11 cellular contexts compared by ENCODE assay signal in genomic region chrX:41481264-41482109, GRCh38. TPM values are rescaled to one million over a fixed set of nuclear protein-coding genes. Genes with fewer than 3 reads are reported as not detected.
DNase-seq lines count a peak whose midpoint lies in the region; ATAC-seq, FAIRE-seq and TF ChIP-seq lines count a peak whose summit lies in the region.
"Had no signal": no experiment of that assay in that cellular context is flagged by ENCODE, and none has a peak within 500 bp of the region (broad histone marks: within the 10 kb centered on the region; RNA-seq: fewer than 3 reads in every experiment).

No MANE protein-coding gene starts in this region.

- WGBS in sigmoid colon, 2 donors = 92 to 93% methylated on average over 6 of the region's 6 CpGs

- no peaks in the 10 kb centered on the region for H3K9me3 Mint-ChIP-seq in CD4-positive, alpha-beta T cell

- H3K36me3 ChIP-seq in WERI-Rb-1 (no peaks in the 10 kb centered on the region), sigmoid colon (no peaks in the 10 kb centered on the region)

- intact Hi-C loops in CD4-positive, alpha-beta T cell (cut with DNase I, micrococcal nuclease) = no loop called here
- intact Hi-C loops in sigmoid colon (cut with DNase I) = no loop called here

- H3K27ac Mint-ChIP-seq in CD4-positive, alpha-beta T cell = no peak overlapping the region

- no peak overlapping the region for H3K4me3 ChIP-seq in WERI-Rb-1 (ENCODE audit: low read depth, low read length)
- no peak overlapping the region for H3K4me3 ChIP-seq in sigmoid colon

- ATAC-seq in CD4-positive, alpha-beta T cell (ENCODE audit: poor library complexity) = no peak
- ATAC-seq in left lobe of liver (peak; percentile 67), GM18861 (IDR thresholded peaks at IDR 0.05; ENCODE audit: unreplicated experiment) (no peak)

- TF ChIP-seq POLR2A in H54 (IDR thresholded peaks at IDR 0.05; ENCODE audit: low read depth, low read length) (no peak), sigmoid colon (IDR thresholded peaks at IDR 0.05) (no peak)

- H3K36me3 Mint-ChIP-seq in CD4-positive, alpha-beta T cell (ENCODE audit: low read depth) = no peaks in the 10 kb centered on the region

- no peaks in the 10 kb centered on the region for H3K27me3 ChIP-seq in CD4-positive, alpha-beta T cell (ENCODE audit: control insufficient read depth, insufficient read depth, low read length)
- peaks cover 2% of the 10 kb centered on the region for H3K27me3 ChIP-seq in WERI-Rb-1 (ENCODE audit: insufficient read depth, low read depth, severe bottlenecking)
- H3K27me3 ChIP-seq in sigmoid colon = no peaks in the 10 kb centered on the region

- no peak for DNase-seq in CD4-positive, alpha-beta T cell
- peak; percentile 5 for DNase-seq in H54 (ENCODE audit: insufficient read length, low spot score)
- DNase-seq in WERI-Rb-1 = peak; percentile 47
- no peak for DNase-seq in left lobe of liver (ENCODE audit: low spot score)
- no peak for DNase-seq in kidney glomerular epithelial cell (lab: John Stamatoyannopoulos, UW)
- no peak for DNase-seq in sigmoid colon
- no peak for DNase-seq in glomerular visceral epithelial cell (ENCODE audit: extremely low spot score)

- CTCF ChIA-PET in CD4-positive, alpha-beta T cell (lab: Charles Lee) = no interaction called here

- H3K27ac ChIP-seq in CD4-positive, alpha-beta T cell (ENCODE audit: low read depth, low read length) = no peak overlapping the region
- H3K27ac ChIP-seq in WERI-Rb-1 = no peak overlapping the region
- no peak overlapping the region for H3K27ac ChIP-seq in sigmoid colon

- H3K27me3 Mint-ChIP-seq in CD4-positive, alpha-beta T cell = no peaks in the 10 kb centered on the region

- no peak for FAIRE-seq in H54 (lab: Jason Lieb, UNC)
- FAIRE-seq: endometrium had no signal

- H3K4me3 Mint-ChIP-seq in CD4-positive, alpha-beta T cell = no peak overlapping the region

- no peaks in the 10 kb centered on the region for H3K4me1 ChIP-seq in sigmoid colon

- POLR2A ChIA-PET in CD4-positive, alpha-beta T cell (lab: Charles Lee) = no interaction called here

- H3K9me3 ChIP-seq in CD4-positive, alpha-beta T cell (ENCODE audit: control insufficient read depth, low read length) = no peaks in the 10 kb centered on the region
- H3K9me3 ChIP-seq in WERI-Rb-1 (ENCODE audit: severe bottlenecking) (no peaks in the 10 kb centered on the region), sigmoid colon (no peaks in the 10 kb centered on the region)

- TF ChIP-seq CTCF in CD4-positive, alpha-beta T cell (IDR thresholded peaks at IDR 0.05) = peak; percentile 11
- TF ChIP-seq CTCF in WERI-Rb-1 (IDR thresholded peaks at IDR 0.05; ENCODE audit: low read depth, low read length) = peak; percentile 78
- no peak for TF ChIP-seq CTCF in sigmoid colon (IDR thresholded peaks at IDR 0.05)

- no peaks in the 10 kb centered on the region for H3K4me1 Mint-ChIP-seq in CD4-positive, alpha-beta T cell (ENCODE audit: low read depth)

- no peak for TF ChIP-seq EP300 in sigmoid colon (IDR thresholded peaks at IDR 0.05)

RNA-seq across cellular contexts. Expression of gene NYX, which starts 34.3 kb away (rescaled TPM):
- total RNA-seq in CD4-positive, alpha-beta T cell = not detected
- not detected for total RNA-seq in left lobe of liver
- not detected for total RNA-seq in sigmoid colon
- under 1 TPM in 1 of 3 donors, not detected in 2; 0.03 TPM for polyA plus RNA-seq in sigmoid colon
- total RNA-seq: posterior vena cava, temporal lobe had no signal

Comparison
In these comparisons a context has a peak if more than half of its experiments do, and no peak if none do; other contexts are left out.
1. DNase-seq: peak in H54 (single experiment) and WERI-Rb-1 (single experiment); none in CD4-positive, alpha-beta T cell (0 of 10), left lobe of liver (single experiment), kidney glomerular epithelial cell (single experiment), sigmoid colon (single experiment) and glomerular visceral epithelial cell (single experiment).
2. CTCF ChIP-seq: peak in CD4-positive, alpha-beta T cell (single experiment) and WERI-Rb-1 (single experiment); none in sigmoid colon (0 of 4).